In genomic region chrX:13087322-13088154, GRCh38 we compare ENCODE assay signal across 8 cellular contexts. TPM values are rescaled to one million over a fixed set of nuclear protein-coding genes. Genes with fewer than 3 reads are reported as not detected.
DNase-seq lines count a peak whose midpoint lies in the region; ATAC-seq and TF ChIP-seq lines count a peak whose summit lies in the region.

No MANE protein-coding gene starts in this region.

- H3K27ac Mint-ChIP-seq in mesothelial cell of epicardium: no peak overlapping the region

- TF ChIP-seq CTCF in fibroblast of pulmonary artery (IDR thresholded peaks at IDR 0.05; ENCODE audit: low read length, missing control alignments) (no peak), upper lobe of right lung (IDR thresholded peaks at IDR 0.05) (no peak), mesothelial cell of epicardium (IDR thresholded peaks at IDR 0.05; ENCODE audit: unreplicated experiment) (no peak)

- no peak overlapping the region for H3K9ac ChIP-seq in GM23248

- H3K4me1 Mint-ChIP-seq in mesothelial cell of epicardium: peaks cover 15% of the 10 kb centered on the region

- no peaks in the 10 kb centered on the region for H3K9me2 ChIP-seq in GM23248 (ENCODE audit: insufficient read depth)

- no peak overlapping the region for H3K4me3 Mint-ChIP-seq in mesothelial cell of epicardium

- no peak overlapping the region for H3K4me2 ChIP-seq in GM23248 (ENCODE audit: unreplicated experiment)

- peak; percentile 62 for ATAC-seq in GM21360 (IDR thresholded peaks at IDR 0.05; ENCODE audit: unreplicated experiment)
- ATAC-seq in upper lobe of right lung: peak; percentile 62

- peak overlapping the region; percentile 55 for H3K27ac ChIP-seq in upper lobe of right lung
- H3K27ac ChIP-seq in GM23248: no peak overlapping the region

- 77 to 78% methylated on average over 8 to 9 of the region's 9 CpGs for WGBS in GM23248 (ENCODE audit: low coverage in 1 of 2, low lambda C conversion rate in 2 of 2, missing lambda C conversion rate in 2 of 2), 2 experiments

- no peaks in the 10 kb centered on the region for H3F3A ChIP-seq in GM23248 (ENCODE audit: insufficient read depth)

- H3K9me3 ChIP-seq in upper lobe of right lung (no peaks in the 10 kb centered on the region), GM23248 (ENCODE audit: low read depth) (no peaks in the 10 kb centered on the region)

- H3K4me1 ChIP-seq in upper lobe of right lung: peaks cover 18% of the 10 kb centered on the region
- no peaks in the 10 kb centered on the region for H3K4me1 ChIP-seq in GM23248 (ENCODE audit: insufficient read depth)

- no peaks in the 10 kb centered on the region for H4K20me1 ChIP-seq in GM23248 (ENCODE audit: insufficient read depth)

- peak; percentile 54 for DNase-seq in CMK (ENCODE audit: low read depth)
- DNase-seq in HPDE6-E6E7 (ENCODE audit: extremely low spot score): peak; percentile 29
- DNase-seq in activated CD4-positive, CD25-positive, alpha-beta regulatory T cell treated with anti-CD3 and anti-CD28 coated beads, Interleukin-2, amount 50 U/mL, for 16 hours (ENCODE audit: low read depth, low spot score): peak; percentile 53
- peak; percentile 78 for DNase-seq in fibroblast of pulmonary artery (ENCODE audit: low read depth)
- DNase-seq in upper lobe of right lung: no peak
- DNase-seq in GM23248: no peak
- no peak for DNase-seq in mesothelial cell of epicardium (ENCODE audit: low spot score in 2 of 2, unreplicated experiment in 2 of 2)

- intact Hi-C loops in upper lobe of right lung (cut with DNase I): no loop called here

- H3K79me2 ChIP-seq in GM23248 (ENCODE audit: insufficient read depth): no peaks in the 10 kb centered on the region

- H3K4me3 ChIP-seq in fibroblast of pulmonary artery (replicated peaks; ENCODE audit: low read depth, low read length): no peak overlapping the region
- H3K4me3 ChIP-seq in upper lobe of right lung: no peak overlapping the region
- H3K4me3 ChIP-seq in GM23248: no peak overlapping the region

- H3K36me3 ChIP-seq in upper lobe of right lung (no peaks in the 10 kb centered on the region), GM23248 (ENCODE audit: low read depth) (no peaks in the 10 kb centered on the region)

- no peaks in the 10 kb centered on the region for H3K36me3 Mint-ChIP-seq in mesothelial cell of epicardium

- in situ Hi-C loops in GM23248 (cut with MboI): no loop called here

- H3K27me3 ChIP-seq in upper lobe of right lung (no peaks in the 10 kb centered on the region), GM23248 (replicated peaks; ENCODE audit: insufficient read depth) (no peaks in the 10 kb centered on the region)

- peaks cover 17% of the 10 kb centered on the region for H3K9me3 Mint-ChIP-seq in mesothelial cell of epicardium

- H3K27me3 Mint-ChIP-seq in mesothelial cell of epicardium (ENCODE audit: low read depth): no peaks in the 10 kb centered on the region

- H2AFZ ChIP-seq in GM23248: no peak overlapping the region

RNA-seq across cellular contexts. Expression of gene FAM9C, which starts 43.1 kb away (rescaled TPM):
- not detected for total RNA-seq in upper lobe of right lung
- not detected in 2 replicates for total RNA-seq in GM23248 (2014; rRNA removed; shearing (Covaris generic))
- polyA plus RNA-seq in GM23248 (2016; fragmentation: Nextera tagmentation; extraction: Ambion mirVana): not detected in 2 replicates
- total RNA-seq in mesothelial cell of epicardium: 0.34 to 0.44 TPM (median 0.38 TPM) in 3 replicates

Comparison
In these comparisons a context has a peak if more than half of its experiments do, and no peak if none do; other contexts are left out.
1. DNase-seq: peak in CMK (single experiment), HPDE6-E6E7 (single experiment), activated CD4-positive, CD25-positive, alpha-beta regulatory T cell treated with anti-CD3 and anti-CD28 coated beads, Interleukin-2, amount 50 U/mL, for 16 hours (single experiment) and fibroblast of pulmonary artery (single experiment); none in upper lobe of right lung (single experiment), GM23248 (single experiment) and mesothelial cell of epicardium (0 of 2).